In the genomic region with DNA sequence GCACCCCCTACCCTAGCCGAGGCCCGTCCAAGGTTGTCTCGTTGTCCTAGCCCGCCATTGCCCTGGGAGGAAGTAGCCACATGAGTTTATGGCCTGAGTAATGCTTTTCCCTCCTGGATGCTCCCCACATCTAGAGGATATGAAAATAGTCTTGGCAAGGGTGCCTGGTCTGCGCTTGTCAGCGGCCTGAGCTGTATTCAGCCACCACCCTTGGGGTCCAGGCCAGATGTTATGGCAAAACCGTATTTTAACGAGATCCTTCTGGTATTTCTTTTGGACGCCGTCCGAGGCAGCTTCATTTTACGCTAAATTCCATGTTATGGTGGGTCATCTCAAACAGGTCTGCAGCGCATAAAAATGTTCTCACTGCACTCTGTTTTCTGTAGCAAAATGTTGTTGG, we compare ENCODE assay signal across 18 cellular contexts.
DNase-seq lines count a peak whose midpoint lies in the region; ATAC-seq and TF ChIP-seq lines count a peak whose summit lies in the region.
"Had no signal": no experiment of that assay in that cellular context is flagged by ENCODE, and none has a peak within 500 bp of the region (broad histone marks: within the 10 kb centered on the region; RNA-seq: fewer than 3 reads in every experiment).

No MANE protein-coding gene starts in this region.

- no peak overlapping the region for H3K4me3 Mint-ChIP-seq in dendritic cell treated with granulocyte-macrophage colony-stimulating factor and Interleukin-4, amounts not matched to agents 40 ng/mL and 50 ng/mL, for 4 days
- no peak overlapping the region for H3K4me3 Mint-ChIP-seq in natural killer cell

- peak overlapping the region; percentile 98 for H3K27ac Mint-ChIP-seq in dendritic cell treated with granulocyte-macrophage colony-stimulating factor and Interleukin-4, amounts not matched to agents 40 ng/mL and 50 ng/mL, for 4 days
- peak overlapping the region; percentile 79 to 91 for H3K27ac Mint-ChIP-seq in natural killer cell

- intact Hi-C loops in dendritic cell treated with granulocyte-macrophage colony-stimulating factor and Interleukin-4, amounts not matched to agents 40 ng/mL and 50 ng/mL, for 4 days (cut with micrococcal nuclease) = loop anchor here (10.0 kb wide), 1 partner anchor 332 kb away; no protein-coding TSS in a partner anchor
- intact Hi-C loops in natural killer cell (cut with micrococcal nuclease) = no loop called here

- no peaks in the 10 kb centered on the region for H3K27me3 ChIP-seq in BJ (ENCODE audit: control insufficient read depth, insufficient read depth, low read length)
- no peaks in the 10 kb centered on the region for H3K27me3 ChIP-seq in GM23248 (replicated peaks; ENCODE audit: insufficient read depth)
- H3K27me3 ChIP-seq: BLaER1, heart right ventricle, right atrium auricular region had no signal

- H3K27me3 Mint-ChIP-seq in dendritic cell treated with granulocyte-macrophage colony-stimulating factor and Interleukin-4, amounts not matched to agents 40 ng/mL and 50 ng/mL, for 4 days = no peaks in the 10 kb centered on the region
- no peaks in the 10 kb centered on the region for H3K27me3 Mint-ChIP-seq in natural killer cell (ENCODE audit: low read depth in 2 of 2)

- no peak for TF ChIP-seq CTCF in BJ (IDR thresholded peaks at IDR 0.05; ENCODE audit: insufficient read depth, low read depth, low read length)
- no peak for TF ChIP-seq CTCF in natural killer cell (IDR thresholded peaks at IDR 0.05)

- no peaks in the 10 kb centered on the region for H3K36me3 ChIP-seq in BJ (ENCODE audit: control insufficient read depth, insufficient read depth, low read length)
- no peaks in the 10 kb centered on the region for H3K36me3 ChIP-seq in GM23248 (ENCODE audit: low read depth)
- H3K36me3 ChIP-seq: heart right ventricle, right atrium auricular region had no signal

- no peak overlapping the region for H3K4me3 ChIP-seq in BJ (ENCODE audit: low read depth, low read length)
- no peak overlapping the region for H3K4me3 ChIP-seq in GM23248
- H3K4me3 ChIP-seq: BLaER1, dorsolateral prefrontal cortex, heart right ventricle, right atrium auricular region had no signal

- no peak overlapping the region for H3K27ac ChIP-seq in GM23248
- H3K27ac ChIP-seq: BLaER1, right atrium auricular region had no signal

- peaks cover 46% of the 10 kb centered on the region for H3K4me1 Mint-ChIP-seq in dendritic cell treated with granulocyte-macrophage colony-stimulating factor and Interleukin-4, amounts not matched to agents 40 ng/mL and 50 ng/mL, for 4 days (ENCODE audit: low read depth)
- H3K4me1 Mint-ChIP-seq in natural killer cell = peaks cover 46% of the 10 kb centered on the region in 2 donors

- 31 to 35% methylated on average over 12 to 13 of the region's 13 CpGs for WGBS in GM23248 (ENCODE audit: low coverage in 1 of 2, low lambda C conversion rate in 2 of 2, missing lambda C conversion rate in 2 of 2), 2 experiments

- POLR2A ChIA-PET in BJ (lab: Charles Lee) = no interaction called here

- peaks cover 28% of the 10 kb centered on the region for H3K36me3 Mint-ChIP-seq in dendritic cell treated with granulocyte-macrophage colony-stimulating factor and Interleukin-4, amounts not matched to agents 40 ng/mL and 50 ng/mL, for 4 days (ENCODE audit: low read depth)
- H3K36me3 Mint-ChIP-seq in natural killer cell = no peaks in the 10 kb centered on the region
- H3K36me3 Mint-ChIP-seq: stimulated activated effector memory CD8-positive, alpha-beta T cell treated with anti-CD3 and anti-CD28 coated beads, Interleukin-12 subunit alpha, Interleukin-12 subunit beta, amount 100 ng/mL, for 72 hours had no signal

- in situ Hi-C loops in GM23248 (cut with MboI) = no loop called here

- H3K9ac ChIP-seq in GM23248 = no peak overlapping the region
- H3K9ac ChIP-seq: BLaER1 had no signal

- DNase-seq in BJ (ENCODE audit: low read depth) = peak; percentile 60
- peak; percentile 32 for DNase-seq in GM23248
- no peak for DNase-seq in natural killer cell
- no peak for DNase-seq in activated T-cell treated with anti-CD3 and anti-CD28 coated beads, Interleukin-2, amount 50 U/mL, for 48 hours
- DNase-seq in inferior parietal cortex (ENCODE audit: extremely low spot score) = no peak
- DNase-seq: activated naive CD4-positive, alpha-beta T cell treated with anti-CD3 and anti-CD28 coated beads, Interleukin-2, amount 50 U/mL, for 16 hours; activated T-cell treated with anti-CD3 and anti-CD28 coated beads, Interleukin-2, amount 50 U/mL, for 1 hour; dorsolateral prefrontal cortex; GF-D8; NCI-H524; stimulated activated CD4-positive, alpha-beta T cell treated with anti-CD3 and anti-CD28 coated beads, Interleukin-15, amount 100 ng/mL, for 24 hours; SW 1271 had no signal

- H3F3A ChIP-seq in GM23248 (ENCODE audit: insufficient read depth) = no peaks in the 10 kb centered on the region

- H3K9me3 Mint-ChIP-seq in dendritic cell treated with granulocyte-macrophage colony-stimulating factor and Interleukin-4, amounts not matched to agents 40 ng/mL and 50 ng/mL, for 4 days = no peaks in the 10 kb centered on the region
- H3K9me3 Mint-ChIP-seq in natural killer cell = no peaks in the 10 kb centered on the region
- H3K9me3 Mint-ChIP-seq: stimulated activated effector memory CD8-positive, alpha-beta T cell treated with anti-CD3 and anti-CD28 coated beads, Interleukin-12 subunit alpha, Interleukin-12 subunit beta, amount 100 ng/mL, for 72 hours had no signal

- H3K9me2 ChIP-seq in GM23248 (ENCODE audit: insufficient read depth) = no peaks in the 10 kb centered on the region

- CTCF ChIA-PET in BJ (lab: Yijun Ruan, JAX) = no interaction called here

- ATAC-seq in natural killer cell = no peak
- no peak for ATAC-seq in HG02840 (IDR thresholded peaks at IDR 0.05; ENCODE audit: low FRiP score, unreplicated experiment)

- H2AFZ ChIP-seq in GM23248 = no peak overlapping the region

- no peaks in the 10 kb centered on the region for H3K4me1 ChIP-seq in GM23248 (ENCODE audit: insufficient read depth)
- H3K4me1 ChIP-seq: BLaER1, right atrium auricular region had no signal

- no peaks in the 10 kb centered on the region for H3K9me3 ChIP-seq in GM23248 (ENCODE audit: low read depth)
- H3K9me3 ChIP-seq: right atrium auricular region had no signal

- H3K79me2 ChIP-seq in GM23248 (ENCODE audit: insufficient read depth) = no peaks in the 10 kb centered on the region

- no peaks in the 10 kb centered on the region for H4K20me1 ChIP-seq in GM23248 (ENCODE audit: insufficient read depth)

- H3K4me2 ChIP-seq in GM23248 (ENCODE audit: unreplicated experiment) = no peak overlapping the region
- H3K4me2 ChIP-seq: BLaER1 had no signal

Comparison
In these comparisons a context has a peak if more than half of its experiments do, and no peak if none do; other contexts are left out.
1. DNase-seq: peak in BJ (single experiment) and GM23248 (single experiment); none in natural killer cell (single experiment), activated T-cell treated with anti-CD3 and anti-CD28 coated beads, Interleukin-2, amount 50 U/mL, for 48 hours (0 of 2) and inferior parietal cortex (single experiment).